In the genomic region with DNA sequence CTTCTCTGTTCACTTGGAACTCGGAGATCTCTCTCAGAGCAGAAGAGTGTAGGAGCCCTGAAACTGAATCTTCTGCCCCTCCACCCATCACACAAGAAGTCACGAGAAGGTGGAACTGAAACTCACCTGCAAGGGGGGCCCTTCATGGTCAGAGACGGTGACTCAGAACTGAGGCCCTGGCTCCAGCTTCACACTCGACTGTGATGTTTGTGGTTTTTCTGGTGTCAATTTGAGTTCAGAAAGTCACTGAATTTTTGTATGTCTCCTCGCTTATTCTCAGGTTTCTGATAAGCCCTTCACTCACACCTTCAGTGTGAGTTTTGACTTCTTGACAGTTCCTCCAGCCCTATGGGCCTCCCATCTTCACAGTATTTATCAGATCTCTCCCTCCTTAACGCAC, we compare ENCODE assay signal across 9 cellular contexts. TPM values are rescaled to one million over a fixed set of nuclear protein-coding genes. Genes with fewer than 3 reads are reported as not detected.
DNase-seq lines count a peak whose midpoint lies in the region; ATAC-seq and TF ChIP-seq lines count a peak whose summit lies in the region.
"Had no signal": no experiment of that assay in that cellular context is flagged by ENCODE, and none has a peak within 500 bp of the region (broad histone marks: within the 10 kb centered on the region; RNA-seq: fewer than 3 reads in every experiment).

No MANE protein-coding gene starts in this region.

- CTCF ChIA-PET in activated naive CD4-positive, alpha-beta T cell treated with anti-CD3 and anti-CD28 coated beads for 36 hours (lab: Charles Lee): interaction anchor here (0.6 to 2.2 kb wide), 3 partner anchors 12 to 51 kb away, joined by 3 to 11 read pairs (median 5); no protein-coding TSS in a partner anchor
- CTCF ChIA-PET in activated naive CD4-positive, alpha-beta T cell treated with anti-CD3 and anti-CD28 coated beads, Interleukin-2, amount 10 ng/mL, durations not matched to agents 7 days and 5 days (lab: Charles Lee): interaction anchor here (1.1 to 2.6 kb wide), 2 partner anchors 50 to 92 kb away, joined by 3 to 13 read pairs; no protein-coding TSS in a partner anchor

- no peak overlapping the region for H3K4me3 ChIP-seq in Peyer's patch

- H3K9me3 Mint-ChIP-seq in activated naive CD4-positive, alpha-beta T cell treated with anti-CD3 and anti-CD28 coated beads for 36 hours: peaks cover 2% of the 10 kb centered on the region
- H3K9me3 Mint-ChIP-seq in activated naive CD4-positive, alpha-beta T cell treated with anti-CD3 and anti-CD28 coated beads, Interleukin-2, amount 10 ng/mL, durations not matched to agents 7 days and 5 days: peaks cover 4% of the 10 kb centered on the region
- H3K9me3 Mint-ChIP-seq in stimulated activated naive B cell treated with anti-CD40 and anti-IgM and Interleukin-4, amounts not matched to agents 10 μg/mL and 1 μg/mL and 100 μg/mL, for 72 hours: peaks cover 5% of the 10 kb centered on the region in 2 donors

- H3K36me3 ChIP-seq in Peyer's patch: no peaks in the 10 kb centered on the region

- H3K9me3 ChIP-seq in Peyer's patch: no peaks in the 10 kb centered on the region

- H3K27me3 Mint-ChIP-seq in activated naive CD4-positive, alpha-beta T cell treated with anti-CD3 and anti-CD28 coated beads for 36 hours (ENCODE audit: low read depth): peaks cover 35% of the 10 kb centered on the region
- H3K27me3 Mint-ChIP-seq in activated naive CD4-positive, alpha-beta T cell treated with anti-CD3 and anti-CD28 coated beads, Interleukin-2, amount 10 ng/mL, durations not matched to agents 7 days and 5 days: peaks cover 17% of the 10 kb centered on the region
- H3K27me3 Mint-ChIP-seq in stimulated activated naive B cell treated with anti-CD40 and anti-IgM and Interleukin-4, amounts not matched to agents 10 μg/mL and 1 μg/mL and 100 μg/mL, for 72 hours: peaks cover 0 to 4% of the 10 kb centered on the region in 2 donors

- H3K4me1 Mint-ChIP-seq in activated naive CD4-positive, alpha-beta T cell treated with anti-CD3 and anti-CD28 coated beads for 36 hours (ENCODE audit: low read depth): peaks cover 9% of the 10 kb centered on the region
- H3K4me1 Mint-ChIP-seq in activated naive CD4-positive, alpha-beta T cell treated with anti-CD3 and anti-CD28 coated beads, Interleukin-2, amount 10 ng/mL, durations not matched to agents 7 days and 5 days: peaks cover 8% of the 10 kb centered on the region
- peaks cover 67 to 82% of the 10 kb centered on the region in 2 donors for H3K4me1 Mint-ChIP-seq in stimulated activated naive B cell treated with anti-CD40 and anti-IgM and Interleukin-4, amounts not matched to agents 10 μg/mL and 1 μg/mL and 100 μg/mL, for 72 hours
- H3K4me1 Mint-ChIP-seq: brain had no signal

- intact Hi-C loops in activated naive CD4-positive, alpha-beta T cell treated with anti-CD3 and anti-CD28 coated beads for 36 hours (cut with micrococcal nuclease): no loop called here
- intact Hi-C loops in sciatic nerve (cut with DNase I): no loop called here

- peak; percentile 25 for DNase-seq in activated naive CD4-positive, alpha-beta T cell treated with anti-CD3 and anti-CD28 coated beads for 36 hours
- DNase-seq in activated naive CD4-positive, alpha-beta T cell treated with anti-CD3 and anti-CD28 coated beads, Interleukin-2, amount 10 ng/mL, durations not matched to agents 7 days and 5 days: no peak
- peak in 2 of 3 donors; percentile 87 to 88 for DNase-seq in Peyer's patch
- peak; percentile 87 for DNase-seq in stimulated activated naive B cell treated with anti-CD40 and anti-IgM and Interleukin-4, amounts not matched to agents 10 μg/mL and 1 μg/mL and 100 μg/mL, for 72 hours
- DNase-seq in activated effector memory CD4-positive, alpha-beta T cell treated with Interleukin-2 at 50 U/mL for 16 hours: no peak
- no peak for DNase-seq in NCI-H187 treated with DMSO at 0.1 percent for 48 hours (lab: John Stamatoyannopoulos, UW)
- no peak for DNase-seq in sciatic nerve (ENCODE audit: low spot score)

- ATAC-seq in HG02943 (IDR thresholded peaks at IDR 0.05; ENCODE audit: low read depth, unreplicated experiment) (peak; percentile 89), sciatic nerve (no peak)
- peak; percentile 95 to 97 for ATAC-seq in stimulated activated naive B cell treated with anti-CD40 and anti-IgM and Interleukin-4, amounts not matched to agents 10 μg/mL and 1 μg/mL and 100 μg/mL, for 72 hours (replicated peaks)

- H3K36me3 Mint-ChIP-seq in activated naive CD4-positive, alpha-beta T cell treated with anti-CD3 and anti-CD28 coated beads for 36 hours (ENCODE audit: low read depth): peaks cover 2% of the 10 kb centered on the region
- no peaks in the 10 kb centered on the region for H3K36me3 Mint-ChIP-seq in activated naive CD4-positive, alpha-beta T cell treated with anti-CD3 and anti-CD28 coated beads, Interleukin-2, amount 10 ng/mL, durations not matched to agents 7 days and 5 days
- peaks cover 33 to 43% of the 10 kb centered on the region in 2 donors for H3K36me3 Mint-ChIP-seq in stimulated activated naive B cell treated with anti-CD40 and anti-IgM and Interleukin-4, amounts not matched to agents 10 μg/mL and 1 μg/mL and 100 μg/mL, for 72 hours

- no peak for TF ChIP-seq POLR2A in Peyer's patch (IDR thresholded peaks at IDR 0.05)

- no peaks in the 10 kb centered on the region for H3K27me3 ChIP-seq in Peyer's patch

- peaks cover 0 to 8% (median 1%) of the 10 kb centered on the region in 4 donors for H3K4me1 ChIP-seq in Peyer's patch

- H3K27ac Mint-ChIP-seq in activated naive CD4-positive, alpha-beta T cell treated with anti-CD3 and anti-CD28 coated beads for 36 hours: no peak overlapping the region
- H3K27ac Mint-ChIP-seq in activated naive CD4-positive, alpha-beta T cell treated with anti-CD3 and anti-CD28 coated beads, Interleukin-2, amount 10 ng/mL, durations not matched to agents 7 days and 5 days: no peak overlapping the region
- H3K27ac Mint-ChIP-seq in stimulated activated naive B cell treated with anti-CD40 and anti-IgM and Interleukin-4, amounts not matched to agents 10 μg/mL and 1 μg/mL and 100 μg/mL, for 72 hours: peak overlapping the region; percentile 32
- H3K27ac Mint-ChIP-seq: brain had no signal

- H3K27ac ChIP-seq in Peyer's patch: peak overlapping the region in 2 of 4 donors; percentile 9 to 78

- H3K4me3 Mint-ChIP-seq in activated naive CD4-positive, alpha-beta T cell treated with anti-CD3 and anti-CD28 coated beads for 36 hours: no peak overlapping the region
- no peak overlapping the region for H3K4me3 Mint-ChIP-seq in activated naive CD4-positive, alpha-beta T cell treated with anti-CD3 and anti-CD28 coated beads, Interleukin-2, amount 10 ng/mL, durations not matched to agents 7 days and 5 days
- peak overlapping the region; percentile 69 to 71 for H3K4me3 Mint-ChIP-seq in stimulated activated naive B cell treated with anti-CD40 and anti-IgM and Interleukin-4, amounts not matched to agents 10 μg/mL and 1 μg/mL and 100 μg/mL, for 72 hours
- H3K4me3 Mint-ChIP-seq: brain had no signal

- no peak for TF ChIP-seq CTCF in Peyer's patch (IDR thresholded peaks at IDR 0.05)

RNA-seq across cellular contexts. Expression of a gene that starts 23.1 kb away (rescaled TPM):
- total RNA-seq in activated naive CD4-positive, alpha-beta T cell treated with anti-CD3 and anti-CD28 coated beads for 36 hours: under 1 TPM in 1 of 2 experiments, not detected in 1; 0.12 TPM
- total RNA-seq in Peyer's patch (1 to 10 TPM in 1 of 4 donors, under 1 TPM in 1, not detected in 2; 0.57 to 9.1 TPM), sciatic nerve (not detected)

RNA-seq across cellular contexts. Expression of a gene that starts 36.0 kb away (rescaled TPM):
- total RNA-seq in activated naive CD4-positive, alpha-beta T cell treated with anti-CD3 and anti-CD28 coated beads for 36 hours: 1 to 10 TPM; 6.5 to 7.9 TPM
- total RNA-seq in Peyer's patch: 10 to 100 TPM; 11.9 to 27.2 (median 16.0) TPM
- 17.9 TPM for total RNA-seq in sciatic nerve

RNA-seq across cellular contexts. Expression of a gene that starts 39.5 kb away (rescaled TPM):
- not detected for total RNA-seq in activated naive CD4-positive, alpha-beta T cell treated with anti-CD3 and anti-CD28 coated beads for 36 hours
- total RNA-seq in Peyer's patch: 10 to 100 TPM in 1 of 4 donors, under 1 TPM in 1, not detected in 2; 0.95 to 12.4 TPM
- total RNA-seq in sciatic nerve: 4.1 TPM

Comparison
In these comparisons a context has a peak if more than half of its experiments do, and no peak if none do; other contexts are left out.
1. DNase-seq: peak in activated naive CD4-positive, alpha-beta T cell treated with anti-CD3 and anti-CD28 coated beads for 36 hours (single experiment), Peyer's patch (2 of 3) and stimulated activated naive B cell treated with anti-CD40 and anti-IgM and Interleukin-4, amounts not matched to agents 10 μg/mL and 1 μg/mL and 100 μg/mL, for 72 hours (single experiment); none in activated naive CD4-positive, alpha-beta T cell treated with anti-CD3 and anti-CD28 coated beads, Interleukin-2, amount 10 ng/mL, durations not matched to agents 7 days and 5 days (single experiment), activated effector memory CD4-positive, alpha-beta T cell treated with Interleukin-2 at 50 U/mL for 16 hours (single experiment), NCI-H187 treated with DMSO at 0.1 percent for 48 hours (single experiment) and sciatic nerve (single experiment).
2. H3K4me3 Mint-ChIP-seq: peak in stimulated activated naive B cell treated with anti-CD40 and anti-IgM and Interleukin-4, amounts not matched to agents 10 μg/mL and 1 μg/mL and 100 μg/mL, for 72 hours (2 of 2); none in activated naive CD4-positive, alpha-beta T cell treated with anti-CD3 and anti-CD28 coated beads for 36 hours (single experiment) and activated naive CD4-positive, alpha-beta T cell treated with anti-CD3 and anti-CD28 coated beads, Interleukin-2, amount 10 ng/mL, durations not matched to agents 7 days and 5 days (single experiment).